In the genomic region with DNA sequence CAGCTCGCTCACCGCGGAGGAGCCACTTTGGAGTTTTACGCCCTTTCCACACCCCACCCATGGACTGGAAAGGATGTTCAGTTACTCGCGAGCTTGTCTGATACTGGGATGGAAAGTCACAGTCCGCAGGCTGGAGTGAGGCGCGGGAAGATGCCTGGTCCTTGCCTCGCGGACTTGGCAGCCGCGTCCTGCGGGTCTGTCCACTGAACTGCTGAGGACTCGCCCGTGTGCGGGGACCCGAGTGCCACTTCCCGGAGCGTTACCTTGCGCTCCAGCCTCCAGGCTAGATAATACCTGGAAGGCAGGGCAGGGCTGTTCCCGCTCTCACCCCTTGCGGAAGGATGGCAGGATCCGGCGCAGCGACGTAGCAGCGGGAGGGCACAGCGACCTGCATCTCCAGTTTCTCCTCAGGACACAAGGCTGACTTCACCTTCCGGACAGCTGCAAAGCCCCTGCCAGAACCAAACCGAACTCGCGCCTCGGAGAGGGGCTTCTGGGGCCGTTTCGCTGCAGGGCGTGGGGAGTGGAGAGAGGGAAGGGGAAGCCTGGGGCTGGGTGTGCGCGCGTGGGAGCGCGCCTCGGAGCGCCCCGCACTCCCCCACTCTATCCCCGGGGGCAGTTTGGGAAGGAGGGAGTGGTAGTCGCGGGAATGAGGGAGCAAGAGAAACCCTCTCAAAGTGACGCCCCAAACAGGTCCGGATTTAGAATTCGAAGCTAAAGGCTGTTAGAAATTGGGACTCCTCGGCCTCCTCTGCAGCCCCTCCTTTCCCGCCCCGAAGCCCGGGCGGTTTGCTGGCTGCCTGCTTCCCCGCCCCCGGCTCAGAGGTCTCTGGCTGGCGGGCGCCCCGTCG, we compare ENCODE assay signal across 8 cellular contexts. TPM values are rescaled to one million over a fixed set of nuclear protein-coding genes. Genes with fewer than 3 reads are reported as not detected.
DNase-seq lines count a peak whose midpoint lies in the region; ATAC-seq, FAIRE-seq and TF ChIP-seq lines count a peak whose summit lies in the region.

Gene KCNQ5 (plus strand): TSS at position 822 of the 851 bp plus-strand sequence.

- H3K27me3 ChIP-seq in DOHH2 (ENCODE audit: control insufficient read depth, low read length): no peaks in the 10 kb centered on the region
- peaks cover 1% of the 10 kb centered on the region for H3K27me3 ChIP-seq in bronchial epithelial cell (ENCODE audit: control insufficient read depth, insufficient read depth, low read length)

- H3K4me3 ChIP-seq in DOHH2 (ENCODE audit: low read length): peak within 1 kb of the TSS; percentile 95
- H3K4me3 ChIP-seq in bronchial epithelial cell (ENCODE audit: low read depth, low read length): peak within 1 kb of the TSS; percentile 57
- peak within 1 kb of the TSS; percentile 35 for H3K4me3 ChIP-seq in lower leg skin (ENCODE audit: low read depth, poor library complexity, severe bottlenecking)

- DNase-seq in HCEC 1CT: peak; percentile 2
- DNase-seq in bronchial epithelial cell (ENCODE audit: low read depth): no peak
- DNase-seq in lower leg skin (ENCODE audit: low spot score in 2 of 2): no peak
- peak; percentile 16 to 55 for DNase-seq in stimulated activated CD8-positive, alpha-beta memory T cell treated with anti-CD3 and anti-CD28 coated beads, Interleukin-2, amount 100 ng/mL, for 48 hours (ENCODE audit: low read depth in 2 of 2)
- DNase-seq in mesenteric fat pad (ENCODE audit: low spot score): no peak

- ATAC-seq in HG03039 (IDR thresholded peaks at IDR 0.05; ENCODE audit: unreplicated experiment): no peak

- H4K20me1 ChIP-seq in DOHH2 (ENCODE audit: control insufficient read depth, insufficient read depth, low read depth, low read length): no peaks in the 10 kb centered on the region

- no peak for FAIRE-seq in bronchial epithelial cell (lab: Jason Lieb, UNC)

- peak; percentile 70 for TF ChIP-seq POLR2A in Raji (IDR thresholded peaks at IDR 0.05; ENCODE audit: insufficient read depth, low read depth, low read length)
- no peak for TF ChIP-seq POLR2A in lower leg skin (IDR thresholded peaks at IDR 0.05)

- H3K9me3 ChIP-seq in DOHH2 (ENCODE audit: control insufficient read depth, insufficient read depth, low read length): no peaks in the 10 kb centered on the region

- peak within 1 kb of the TSS; percentile 99 for H3K4me2 ChIP-seq in DOHH2 (ENCODE audit: low read length)

- no peaks in the 10 kb centered on the region for H3K9me2 ChIP-seq in DOHH2 (replicated peaks; ENCODE audit: control insufficient read depth, low read length)

- H3K79me2 ChIP-seq in DOHH2 (ENCODE audit: control insufficient read depth, low read length): peaks cover 52% of the 10 kb centered on the region

- intact Hi-C loops in lower leg skin (cut with DNase I; ENCODE audit: low total_unique reads): no loop called here

- peaks cover 60% of the 10 kb centered on the region for H3K4me1 ChIP-seq in DOHH2 (ENCODE audit: control insufficient read depth, low read length)

- H3F3A ChIP-seq in DOHH2 (ENCODE audit: control insufficient read depth, insufficient read depth): peaks cover 17% of the 10 kb centered on the region

- peak within 1 kb of the TSS; percentile 98 for H3K27ac ChIP-seq in DOHH2 (ENCODE audit: low read depth, low read length)

- H3K36me3 ChIP-seq in DOHH2 (ENCODE audit: control insufficient read depth, low read length) (peaks cover 30% of the 10 kb centered on the region), bronchial epithelial cell (ENCODE audit: control insufficient read depth, insufficient read depth, low read length) (no peaks in the 10 kb centered on the region)

- WGBS in lower leg skin, 2 donors: 1% methylated on average over 25 to 53 of the region's 62 CpGs

- TF ChIP-seq CTCF in DOHH2 (IDR thresholded peaks at IDR 0.05; ENCODE audit: low read depth, low read length, poor library complexity, severe bottlenecking): no peak
- no peak for TF ChIP-seq CTCF in bronchial epithelial cell (IDR thresholded peaks at IDR 0.05; ENCODE audit: insufficient read depth, low read length, severe bottlenecking)
- no peak for TF ChIP-seq CTCF in lower leg skin (IDR thresholded peaks at IDR 0.05)

RNA-seq across cellular contexts. Expression of gene KCNQ5, which starts in this region (rescaled TPM):
- 0.38 and 2.1 TPM in 2 replicates for total RNA-seq in bronchial epithelial cell
- under 1 TPM; 0.52 to 0.97 (median 0.59) TPM for total RNA-seq in lower leg skin
- total RNA-seq in mesenteric fat pad: not detected

Comparison
In these comparisons a context has a peak if more than half of its experiments do, and no peak if none do; other contexts are left out.
1. H3K4me3 ChIP-seq: peak in every context shown above with its lines; median percentile 95 in DOHH2; 57 in bronchial epithelial cell; 35 in lower leg skin.
2. DNase-seq: peak in HCEC 1CT (single experiment) and stimulated activated CD8-positive, alpha-beta memory T cell treated with anti-CD3 and anti-CD28 coated beads, Interleukin-2, amount 100 ng/mL, for 48 hours (2 of 2); none in bronchial epithelial cell (single experiment), lower leg skin (0 of 2) and mesenteric fat pad (single experiment).